2 cellular contexts compared by ENCODE assay signal in genomic region chr16:57153841-57154240, GRCh38.
TF ChIP-seq lines count a peak whose summit lies in the region.

No MANE protein-coding gene starts in this region.

TF ChIP-seq in HCT116, 20 proteins besides CTCF, POLR2A, EP300 and RAD21:
- TF ChIP-seq JUND (IDR thresholded peaks at IDR 0.05) (no peak), REST (IDR thresholded peaks at IDR 0.05; ENCODE audit: low read depth) (no peak), TCF7L2 (IDR thresholded peaks at IDR 0.05; ENCODE audit: borderline replicate concordance, extremely low read depth, insufficient read depth, insufficient read length) (no peak), ZNF274 (IDR thresholded peaks at IDR 0.05; ENCODE audit: low read depth, low read length) (no peak), YY1 (IDR thresholded peaks at IDR 0.05; ENCODE audit: extremely low read depth, insufficient replicate concordance, low read depth, low read length) (no peak)

TF ChIP-seq in K562, 482 proteins besides CTCF, POLR2A, EP300 and RAD21:
- TF ChIP-seq ZNF589 (CRISPR knock-in tag; IDR thresholded peaks at IDR 0.05; ENCODE audit: low read depth) (no peak), MAFK (IDR thresholded peaks at IDR 0.05; ENCODE audit: low read length) (no peak), MTF1 (CRISPR knock-in tag; IDR thresholded peaks at IDR 0.05; ENCODE audit: borderline replicate concordance) (no peak), ZBTB49 (CRISPR knock-in tag; IDR thresholded peaks at IDR 0.05; ENCODE audit: borderline replicate concordance) (no peak), RBM14 (IDR thresholded peaks at IDR 0.05; ENCODE audit: borderline replicate concordance, insufficient read depth, low read depth, low read length) (no peak), NCOA6 (IDR thresholded peaks at IDR 0.05) (no peak), USF2 (CRISPR knock-in tag; IDR thresholded peaks at IDR 0.05) (no peak), E2F8 (IDR thresholded peaks at IDR 0.05; ENCODE audit: low read depth, partially characterized antibody) (no peak), LEF1 (IDR thresholded peaks at IDR 0.05) (no peak), THAP7 (CRISPR knock-in tag; IDR thresholded peaks at IDR 0.05) (no peak), CCAR2 (IDR thresholded peaks at IDR 0.05; ENCODE audit: low read depth, low read length) (no peak), ZBTB2 (IDR thresholded peaks at IDR 0.05) (no peak), USF1 (CRISPR knock-in tag; IDR thresholded peaks at IDR 0.05) (no peak), ZNF644 (tag; IDR thresholded peaks at IDR 0.05; ENCODE audit: low read depth) (no peak), ZBTB34 (CRISPR knock-in tag; IDR thresholded peaks at IDR 0.05) (no peak), TCF3 (CRISPR knock-in tag; IDR thresholded peaks at IDR 0.05) (no peak), ZNF583 (CRISPR knock-in tag; IDR thresholded peaks at IDR 0.05) (no peak), ILF3 (IDR thresholded peaks at IDR 0.05; ENCODE audit: borderline replicate concordance) (no peak)
